14 cellular contexts compared by ENCODE assay signal in genomic region chr9:100134731-100135130, GRCh38. TPM values are rescaled to one million over a fixed set of nuclear protein-coding genes. Genes with fewer than 3 reads are reported as not detected.
DNase-seq lines count a peak whose midpoint lies in the region; ATAC-seq and TF ChIP-seq lines count a peak whose summit lies in the region.
"Had no signal": no experiment of that assay in that cellular context is flagged by ENCODE, and none has a peak within 500 bp of the region (broad histone marks: within the 10 kb centered on the region; RNA-seq: fewer than 3 reads in every experiment).

No MANE protein-coding gene starts in this region.

- intact Hi-C loops in activated CD8-positive, alpha-beta T cell treated with anti-CD3 and anti-CD28 coated beads for 36 hours (cut with micrococcal nuclease) = no loop called here
- intact Hi-C loops in activated naive CD4-positive, alpha-beta T cell treated with anti-CD3 and anti-CD28 coated beads for 36 hours (cut with micrococcal nuclease) = no loop called here

- TF ChIP-seq CTCF in activated CD8-positive, alpha-beta T cell treated with anti-CD3 and anti-CD28 coated beads for 36 hours (IDR thresholded peaks at IDR 0.05) = no peak
- no peak for TF ChIP-seq CTCF in WTC11 (IDR thresholded peaks at IDR 0.05)

- H3K36me3 Mint-ChIP-seq in activated CD8-positive, alpha-beta T cell treated with anti-CD3 and anti-CD28 coated beads for 36 hours (ENCODE audit: low read depth) = peaks cover 20% of the 10 kb centered on the region
- H3K36me3 Mint-ChIP-seq in activated CD8-positive, alpha-beta T cell treated with anti-CD3 and anti-CD28 coated beads, Interleukin-2, amount 10 ng/mL, durations not matched to agents 7 days and 5 days (ENCODE audit: low read depth) = peaks cover 10% of the 10 kb centered on the region
- H3K36me3 Mint-ChIP-seq in activated naive CD4-positive, alpha-beta T cell treated with anti-CD3 and anti-CD28 coated beads, Interleukin-2, amount 50 U/mL, for 72 hours = peaks cover 8 to 9% of the 10 kb centered on the region in 2 donors
- peaks cover 11% of the 10 kb centered on the region for H3K36me3 Mint-ChIP-seq in activated naive CD4-positive, alpha-beta T cell treated with anti-CD3 and anti-CD28 coated beads for 36 hours (ENCODE audit: low read depth)
- peaks cover 25% of the 10 kb centered on the region for H3K36me3 Mint-ChIP-seq in WTC11

- CTCF ChIA-PET in activated CD8-positive, alpha-beta T cell treated with anti-CD3 and anti-CD28 coated beads for 36 hours (lab: Charles Lee) = no interaction called here
- CTCF ChIA-PET in activated CD8-positive, alpha-beta T cell treated with anti-CD3 and anti-CD28 coated beads, Interleukin-2, amount 10 ng/mL, durations not matched to agents 7 days and 5 days (lab: Charles Lee) = no interaction called here
- CTCF ChIA-PET in activated naive CD4-positive, alpha-beta T cell treated with anti-CD3 and anti-CD28 coated beads for 36 hours (lab: Charles Lee) = no interaction called here
- CTCF ChIA-PET in WTC11 (lab: Charles Lee) = interaction anchor here (0.9 to 1.1 kb wide), 2 partner anchors 15 to 81 kb away, joined by 3 to 8 read pairs; no protein-coding TSS in a partner anchor

- no peaks in the 10 kb centered on the region for H3K4me1 Mint-ChIP-seq in activated CD8-positive, alpha-beta T cell treated with anti-CD3 and anti-CD28 coated beads for 36 hours (ENCODE audit: low read depth)
- H3K4me1 Mint-ChIP-seq in activated CD8-positive, alpha-beta T cell treated with anti-CD3 and anti-CD28 coated beads, Interleukin-2, amount 10 ng/mL, durations not matched to agents 7 days and 5 days (ENCODE audit: low read depth) = no peaks in the 10 kb centered on the region
- no peaks in the 10 kb centered on the region for H3K4me1 Mint-ChIP-seq in activated naive CD4-positive, alpha-beta T cell treated with anti-CD3 and anti-CD28 coated beads for 36 hours (ENCODE audit: low read depth)
- peaks cover 11% of the 10 kb centered on the region; the same call in 1 of the 2 replicates for H3K4me1 Mint-ChIP-seq in WTC11
- no peaks in the 10 kb centered on the region for H3K4me1 Mint-ChIP-seq in stimulated activated naive CD8-positive, alpha-beta T cell treated with anti-CD3 and anti-CD28 coated beads, Interleukin-15, amount 100 ng/mL, for 72 hours
- H3K4me1 Mint-ChIP-seq: B cell had no signal

- peak; percentile 24 for ATAC-seq in activated CD8-positive, alpha-beta T cell treated with anti-CD3 and anti-CD28 coated beads for 36 hours
- no peak for ATAC-seq in activated CD8-positive, alpha-beta T cell treated with anti-CD3 and anti-CD28 coated beads, Interleukin-2, amount 10 ng/mL, durations not matched to agents 7 days and 5 days
- ATAC-seq in activated naive CD4-positive, alpha-beta T cell treated with anti-CD3 and anti-CD28 coated beads, Interleukin-2, amount 50 U/mL, for 72 hours = peak; percentile 24 to 96
- ATAC-seq in WTC11 = no peak
- peak; percentile 55 for ATAC-seq in stimulated activated naive CD8-positive, alpha-beta T cell treated with anti-CD3 and anti-CD28 coated beads, Interleukin-15, amount 100 ng/mL, for 72 hours
- ATAC-seq: CD8-positive, alpha-beta T cell had no signal

- POLR2A ChIA-PET in activated CD8-positive, alpha-beta T cell treated with anti-CD3 and anti-CD28 coated beads for 36 hours (lab: Charles Lee) = no interaction called here
- POLR2A ChIA-PET in activated CD8-positive, alpha-beta T cell treated with anti-CD3 and anti-CD28 coated beads, Interleukin-2, amount 10 ng/mL, durations not matched to agents 7 days and 5 days (lab: Charles Lee) = no interaction called here
- POLR2A ChIA-PET in WTC11 (lab: Charles Lee) = no interaction called here

- no peaks in the 10 kb centered on the region for H3K9me3 Mint-ChIP-seq in activated CD8-positive, alpha-beta T cell treated with anti-CD3 and anti-CD28 coated beads for 36 hours
- no peaks in the 10 kb centered on the region for H3K9me3 Mint-ChIP-seq in activated CD8-positive, alpha-beta T cell treated with anti-CD3 and anti-CD28 coated beads, Interleukin-2, amount 10 ng/mL, durations not matched to agents 7 days and 5 days (ENCODE audit: insufficient read depth)
- H3K9me3 Mint-ChIP-seq in activated naive CD4-positive, alpha-beta T cell treated with anti-CD3 and anti-CD28 coated beads, Interleukin-2, amount 50 U/mL, for 72 hours = no peaks in the 10 kb centered on the region
- no peaks in the 10 kb centered on the region for H3K9me3 Mint-ChIP-seq in activated naive CD4-positive, alpha-beta T cell treated with anti-CD3 and anti-CD28 coated beads for 36 hours
- no peaks in the 10 kb centered on the region for H3K9me3 Mint-ChIP-seq in WTC11
- H3K9me3 Mint-ChIP-seq in stimulated activated naive CD8-positive, alpha-beta T cell treated with anti-CD3 and anti-CD28 coated beads, Interleukin-15, amount 100 ng/mL, for 72 hours = no peaks in the 10 kb centered on the region
- H3K9me3 Mint-ChIP-seq: CD8-positive, alpha-beta T cell; H9 had no signal

- H3K4me3 Mint-ChIP-seq in activated CD8-positive, alpha-beta T cell treated with anti-CD3 and anti-CD28 coated beads for 36 hours = no peak overlapping the region
- H3K4me3 Mint-ChIP-seq in activated CD8-positive, alpha-beta T cell treated with anti-CD3 and anti-CD28 coated beads, Interleukin-2, amount 10 ng/mL, durations not matched to agents 7 days and 5 days = no peak overlapping the region
- no peak overlapping the region for H3K4me3 Mint-ChIP-seq in activated naive CD4-positive, alpha-beta T cell treated with anti-CD3 and anti-CD28 coated beads for 36 hours
- H3K4me3 Mint-ChIP-seq in WTC11 = no peak overlapping the region
- H3K4me3 Mint-ChIP-seq in stimulated activated naive CD8-positive, alpha-beta T cell treated with anti-CD3 and anti-CD28 coated beads, Interleukin-15, amount 100 ng/mL, for 72 hours = no peak overlapping the region
- H3K4me3 Mint-ChIP-seq: B cell; CD8-positive, alpha-beta T cell; H9 had no signal

- no peaks in the 10 kb centered on the region for H3K27me3 Mint-ChIP-seq in activated CD8-positive, alpha-beta T cell treated with anti-CD3 and anti-CD28 coated beads for 36 hours
- no peaks in the 10 kb centered on the region for H3K27me3 Mint-ChIP-seq in activated CD8-positive, alpha-beta T cell treated with anti-CD3 and anti-CD28 coated beads, Interleukin-2, amount 10 ng/mL, durations not matched to agents 7 days and 5 days (ENCODE audit: low read depth)
- H3K27me3 Mint-ChIP-seq in activated naive CD4-positive, alpha-beta T cell treated with anti-CD3 and anti-CD28 coated beads for 36 hours (ENCODE audit: low read depth) = no peaks in the 10 kb centered on the region
- H3K27me3 Mint-ChIP-seq in WTC11 (ENCODE audit: low read depth) = no peaks in the 10 kb centered on the region
- H3K27me3 Mint-ChIP-seq in stimulated activated naive CD8-positive, alpha-beta T cell treated with anti-CD3 and anti-CD28 coated beads, Interleukin-15, amount 100 ng/mL, for 72 hours = no peaks in the 10 kb centered on the region
- H3K27me3 Mint-ChIP-seq: B cell had no signal

- H3K27ac Mint-ChIP-seq in activated CD8-positive, alpha-beta T cell treated with anti-CD3 and anti-CD28 coated beads for 36 hours = no peak overlapping the region
- no peak overlapping the region for H3K27ac Mint-ChIP-seq in activated CD8-positive, alpha-beta T cell treated with anti-CD3 and anti-CD28 coated beads, Interleukin-2, amount 10 ng/mL, durations not matched to agents 7 days and 5 days
- no peak overlapping the region for H3K27ac Mint-ChIP-seq in activated naive CD4-positive, alpha-beta T cell treated with anti-CD3 and anti-CD28 coated beads, Interleukin-2, amount 50 U/mL, for 72 hours
- no peak overlapping the region for H3K27ac Mint-ChIP-seq in activated naive CD4-positive, alpha-beta T cell treated with anti-CD3 and anti-CD28 coated beads for 36 hours
- H3K27ac Mint-ChIP-seq in WTC11 = peak overlapping the region; percentile 25
- no peak overlapping the region for H3K27ac Mint-ChIP-seq in stimulated activated naive CD8-positive, alpha-beta T cell treated with anti-CD3 and anti-CD28 coated beads, Interleukin-15, amount 100 ng/mL, for 72 hours
- H3K27ac Mint-ChIP-seq: B cell; CD8-positive, alpha-beta T cell had no signal

- no peak for DNase-seq in activated CD8-positive, alpha-beta T cell treated with anti-CD3 and anti-CD28 coated beads for 36 hours
- no peak for DNase-seq in activated CD8-positive, alpha-beta T cell treated with anti-CD3 and anti-CD28 coated beads, Interleukin-2, amount 10 ng/mL, durations not matched to agents 7 days and 5 days
- no peak for DNase-seq in activated naive CD4-positive, alpha-beta T cell treated with anti-CD3 and anti-CD28 coated beads, Interleukin-2, amount 50 U/mL, for 72 hours (ENCODE audit: low spot score in 2 of 2)
- no peak for DNase-seq in activated naive CD4-positive, alpha-beta T cell treated with anti-CD3 and anti-CD28 coated beads for 36 hours
- DNase-seq in WTC11 (ENCODE audit: low spot score) (no peak), amniotic stem cell (lab: John Stamatoyannopoulos, UW) (no peak)
- no peak for DNase-seq in stimulated activated naive CD8-positive, alpha-beta T cell treated with anti-CD3 and anti-CD28 coated beads, Interleukin-15, amount 100 ng/mL, for 72 hours
- DNase-seq: Calu3; CD8-positive, alpha-beta T cell; DMS79 treated with DMSO at 0.1 percent for 48 hours; GF-D8; GOT3; H9 had no signal

TF ChIP-seq in WTC11, 78 proteins besides CTCF, POLR2A, EP300 and RAD21 (continues in another document):
- TF ChIP-seq TP53 (CRISPR knock-in tag; IDR thresholded peaks at IDR 0.05) (no peak), ZNF396 (CRISPR knock-in tag; IDR thresholded peaks at IDR 0.05; ENCODE audit: borderline replicate concordance) (no peak)

RNA-seq across cellular contexts. Expression of gene INVS, which starts 35.7 kb away (rescaled TPM):
- 10 to 100 TPM; 18.0 to 20.4 TPM for total RNA-seq in activated CD8-positive, alpha-beta T cell treated with anti-CD3 and anti-CD28 coated beads for 36 hours
- total RNA-seq in activated CD8-positive, alpha-beta T cell treated with anti-CD3 and anti-CD28 coated beads, Interleukin-2, amount 10 ng/mL, durations not matched to agents 7 days and 5 days = 10 to 100 TPM; 19.8 to 21.8 TPM
- 10 to 100 TPM in 1 of 2 donors, 1 to 10 TPM in 1; 9.1 to 15.9 TPM for total RNA-seq in activated naive CD4-positive, alpha-beta T cell treated with anti-CD3 and anti-CD28 coated beads, Interleukin-2, amount 50 U/mL, for 72 hours
- 1 to 10 TPM; 5.7 to 7.3 TPM for total RNA-seq in activated naive CD4-positive, alpha-beta T cell treated with anti-CD3 and anti-CD28 coated beads for 36 hours
- total RNA-seq in WTC11 (2021) = 8.1 to 9.9 TPM (median 8.6 TPM) in 3 replicates

RNA-seq across cellular contexts. Expression of gene ERP44, which starts 35.9 kb away (rescaled TPM):
- total RNA-seq in activated CD8-positive, alpha-beta T cell treated with anti-CD3 and anti-CD28 coated beads for 36 hours = 10 to 100 TPM; 10.2 to 11.1 TPM
- total RNA-seq in activated CD8-positive, alpha-beta T cell treated with anti-CD3 and anti-CD28 coated beads, Interleukin-2, amount 10 ng/mL, durations not matched to agents 7 days and 5 days = 10 to 100 TPM; 15.7 to 15.8 TPM
- total RNA-seq in activated naive CD4-positive, alpha-beta T cell treated with anti-CD3 and anti-CD28 coated beads, Interleukin-2, amount 50 U/mL, for 72 hours = 10 to 100 TPM; 10.7 to 11.5 TPM
- total RNA-seq in activated naive CD4-positive, alpha-beta T cell treated with anti-CD3 and anti-CD28 coated beads for 36 hours = 1 to 10 TPM; 9.1 to 9.5 TPM
- 13.2 to 14.1 TPM (median 13.7 TPM) in 3 replicates for total RNA-seq in WTC11 (2021)

Comparison
In these comparisons a context has a peak if more than half of its experiments do, and no peak if none do; other contexts are left out.
1. ATAC-seq: peak in activated CD8-positive, alpha-beta T cell treated with anti-CD3 and anti-CD28 coated beads for 36 hours (single experiment), activated naive CD4-positive, alpha-beta T cell treated with anti-CD3 and anti-CD28 coated beads, Interleukin-2, amount 50 U/mL, for 72 hours (2 of 2) and stimulated activated naive CD8-positive, alpha-beta T cell treated with anti-CD3 and anti-CD28 coated beads, Interleukin-15, amount 100 ng/mL, for 72 hours (single experiment); none in activated CD8-positive, alpha-beta T cell treated with anti-CD3 and anti-CD28 coated beads, Interleukin-2, amount 10 ng/mL, durations not matched to agents 7 days and 5 days (single experiment) and WTC11 (single experiment).